ENCODE assay signal across 27 cellular contexts in the genomic region with DNA sequence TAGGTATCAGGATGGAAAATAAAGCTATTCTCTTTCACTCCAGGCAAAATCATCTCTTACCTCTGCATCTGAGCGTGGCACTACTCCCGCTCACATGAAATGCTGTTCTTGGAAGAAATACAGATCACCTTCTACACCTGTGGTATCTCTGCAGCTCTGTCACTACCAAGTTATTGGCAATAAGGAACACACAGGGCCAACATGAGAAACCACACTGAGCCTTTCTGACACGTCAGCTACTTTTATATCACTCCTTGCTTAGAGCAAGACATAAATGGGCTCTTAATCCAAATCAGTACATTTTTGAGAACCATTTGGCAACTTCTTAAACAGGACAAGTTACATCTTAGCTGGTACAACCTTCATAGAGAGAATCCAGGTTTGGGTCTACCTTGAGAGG.
"Had no signal": no experiment of that assay in that cellular context is flagged by ENCODE, and none has a peak within 500 bp of the region (broad histone marks: within the 10 kb centered on the region; RNA-seq: fewer than 3 reads in every experiment).

No MANE protein-coding gene starts in this region.

- H3K9me3 ChIP-seq: colonic mucosa, esophagus muscularis mucosa, esophagus squamous epithelium, gastrocnemius medialis, gastroesophageal sphincter, heart left ventricle, heart right ventricle had no signal

- H3K27me3 ChIP-seq: colonic mucosa, dorsolateral prefrontal cortex, esophagus muscularis mucosa, esophagus squamous epithelium, foreskin keratinocyte, gastrocnemius medialis, gastroesophageal sphincter, heart left ventricle, heart right ventricle, hepatocyte had no signal

- H3K4me3 ChIP-seq: colonic mucosa, coronary artery, dorsolateral prefrontal cortex, esophagus muscularis mucosa, esophagus squamous epithelium, gastrocnemius medialis, gastroesophageal sphincter, heart left ventricle, heart right ventricle, hepatocyte had no signal

- H3K27ac ChIP-seq: colonic mucosa, coronary artery, dorsolateral prefrontal cortex, epithelial cell of prostate, esophagus muscularis mucosa, esophagus squamous epithelium, foreskin keratinocyte, gastrocnemius medialis, gastroesophageal sphincter, heart left ventricle, heart right ventricle, hepatocyte had no signal

- H3K4me2 ChIP-seq: hepatocyte had no signal

- FAIRE-seq: endometrium, endothelial cell of umbilical vein, frontal cortex had no signal

- H2AFZ ChIP-seq: hepatocyte had no signal

- H3K4me1 ChIP-seq: colonic mucosa, esophagus muscularis mucosa, foreskin keratinocyte, gastrocnemius medialis, gastroesophageal sphincter, heart left ventricle, heart right ventricle had no signal

- H3K36me3 ChIP-seq: colonic mucosa, esophagus muscularis mucosa, esophagus squamous epithelium, gastrocnemius medialis, gastroesophageal sphincter, heart left ventricle, heart right ventricle had no signal

- ATAC-seq: effector memory CD8-positive, alpha-beta T cell; esophagus mucosa; foreskin keratinocyte; gastrocnemius medialis; gastroesophageal sphincter; heart left ventricle; heart right ventricle had no signal

- H3K79me2 ChIP-seq: hepatocyte had no signal

- DNase-seq: colonic mucosa; cortex of kidney; dermis blood vessel endothelial cell; dorsolateral prefrontal cortex; effector CD4-positive, alpha-beta T cell; effector CD8-positive, alpha-beta T cell; effector memory CD4-positive, alpha-beta T cell; effector memory CD8-positive, alpha-beta T cell; endodermal cell; erythroblast; esophagus squamous epithelium; foreskin fibroblast; foreskin melanocyte; gastrocnemius medialis; glutamatergic neuron; heart left ventricle; heart right ventricle had no signal
